12 cellular contexts compared by ENCODE assay signal in the genomic region with DNA sequence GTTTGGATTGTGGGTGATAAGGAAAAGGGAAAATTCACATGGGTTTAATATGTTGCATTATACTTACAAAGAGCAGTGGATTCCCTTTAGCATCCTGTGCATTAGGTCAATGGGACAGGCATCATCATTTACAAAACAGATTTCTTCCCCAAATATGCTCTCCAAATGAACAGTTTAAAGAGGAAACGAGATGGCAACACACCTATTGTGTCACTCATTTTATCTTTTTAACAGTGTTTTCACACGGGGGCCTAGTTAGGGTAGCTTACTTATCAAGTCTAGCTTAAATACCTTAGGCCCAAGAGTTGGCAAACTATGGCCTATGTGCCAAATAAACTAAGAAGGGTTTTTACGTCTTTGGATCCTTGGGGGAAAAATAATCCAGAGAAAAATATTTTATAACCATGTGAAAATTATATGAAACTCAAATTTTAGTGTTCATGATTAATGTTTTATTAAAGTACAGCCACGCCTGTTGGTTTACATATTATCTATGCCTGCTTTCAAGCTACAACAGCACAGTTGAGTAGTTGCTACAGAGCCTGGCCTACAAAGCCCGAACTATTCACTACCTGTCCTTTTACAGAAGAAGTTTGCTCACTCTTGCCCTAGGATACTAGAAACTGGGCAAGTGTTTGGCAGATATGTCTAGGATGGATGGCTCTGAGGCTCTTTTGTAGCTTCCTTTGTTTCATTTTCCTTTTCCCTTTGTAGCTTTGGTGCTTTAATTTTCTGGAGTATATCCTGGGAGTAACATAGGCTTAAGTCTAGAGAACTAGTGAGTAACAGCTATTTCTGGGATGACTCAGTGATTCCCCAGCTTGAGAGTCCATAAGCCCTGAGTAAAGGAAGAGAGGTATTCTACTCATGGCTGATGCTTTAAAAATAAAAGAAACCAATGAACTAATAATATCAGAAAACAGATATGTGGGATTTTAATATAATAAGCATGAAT. TPM values are rescaled to one million over a fixed set of nuclear protein-coding genes. Genes with fewer than 3 reads are reported as not detected.
A peak's percentile ranks its signal among the peaks of the same experiment; 100 is the strongest.
DNase-seq lines count a peak whose midpoint lies in the region; ATAC-seq, FAIRE-seq and TF ChIP-seq lines count a peak whose summit lies in the region.
"Had no signal": no experiment of that assay in that cellular context is flagged by ENCODE, and none has a peak within 500 bp of the region (broad histone marks: within the 10 kb centered on the region; RNA-seq: fewer than 3 reads in every experiment).

No MANE protein-coding gene starts in this region.

- no peaks in the 10 kb centered on the region for H3K27me3 Mint-ChIP-seq in T-helper 17 cell

- no peak overlapping the region for H3K4me3 ChIP-seq in esophagus squamous epithelium
- H3K4me3 ChIP-seq in retinal pigment epithelial cell (ENCODE audit: low read length), result no peak overlapping the region
- H3K4me3 ChIP-seq: prostate gland had no signal

- no peaks in the 10 kb centered on the region for H3K36me3 ChIP-seq in esophagus squamous epithelium
- H3K36me3 ChIP-seq: prostate gland had no signal

- DNase-seq in GM12891 (ENCODE audit: insufficient read length, low spot score) (no peak), RCC 7860 (ENCODE audit: low spot score) (peak; percentile 78), esophagus squamous epithelium (lab: John Stamatoyannopoulos, UW) (no peak), retinal pigment epithelial cell (ENCODE audit: low read depth) (peak; percentile 43), NCI-H1694 (lab: John Stamatoyannopoulos, UW) (no peak), T-helper 17 cell (no peak), NCI-H146 treated with DMSO at 0.1 percent for 48 hours (lab: John Stamatoyannopoulos, UW; ENCODE audit: unreplicated experiment) (no peak)
- no peak for DNase-seq in activated CD4-positive, CD25-positive, alpha-beta regulatory T cell (lab: John Stamatoyannopoulos, UW)
- DNase-seq: activated T-cell treated with anti-CD3 and anti-CD28 coated beads, Interleukin-2, amount 50 U/mL, for 72 hours had no signal

- H3K36me3 Mint-ChIP-seq in T-helper 17 cell (ENCODE audit: low read depth), result peaks cover 3% of the 10 kb centered on the region

- TF ChIP-seq CTCF in esophagus squamous epithelium (IDR thresholded peaks at IDR 0.05) (no peak), retinal pigment epithelial cell (conservative IDR thresholded peaks at IDR 0.05; ENCODE audit: low read depth, low read length) (no peak)

- H3K9me3 ChIP-seq in esophagus squamous epithelium, result no peaks in the 10 kb centered on the region
- H3K9me3 ChIP-seq in T-helper 17 cell (ENCODE audit: control insufficient read depth, low read length, poor library complexity, severe bottlenecking), result no peaks in the 10 kb centered on the region
- H3K9me3 ChIP-seq: prostate gland had no signal

- H3K4me1 ChIP-seq in esophagus squamous epithelium, result peaks cover 0 to 51% (median 16%) of the 10 kb centered on the region in 3 donors

- FAIRE-seq in GM12891 (lab: Jason Lieb, UNC) (peak; percentile 33), RCC 7860 (lab: Jason Lieb, UNC) (peak; percentile 95)
- FAIRE-seq: H1 had no signal

- intact Hi-C loops in esophagus squamous epithelium (cut with DNase I), result no loop called here

- H3K4me1 Mint-ChIP-seq in T-helper 17 cell, result peaks cover 24% of the 10 kb centered on the region

- H3K27ac Mint-ChIP-seq in T-helper 17 cell, result no peak overlapping the region
- H3K27ac Mint-ChIP-seq: activated T-cell treated with anti-CD3 and anti-CD28 coated beads, Interleukin-2, amount 50 U/mL, for 72 hours had no signal

- peak overlapping the region; percentile 36 to 70 (median 50) for H3K27ac ChIP-seq in esophagus squamous epithelium
- H3K27ac ChIP-seq: KMS-11, prostate gland had no signal

- no peak overlapping the region for H3K4me3 Mint-ChIP-seq in T-helper 17 cell
- H3K4me3 Mint-ChIP-seq: activated T-cell treated with anti-CD3 and anti-CD28 coated beads, Interleukin-2, amount 50 U/mL, for 72 hours had no signal

- no peak for ATAC-seq in T-helper 17 cell

- WGBS in esophagus squamous epithelium, 2 donors, result 28 to 40% methylated on average over 5 of the region's 5 CpGs

- no peaks in the 10 kb centered on the region for H3K27me3 ChIP-seq in esophagus squamous epithelium

- TF ChIP-seq POLR2A in GM12891 (IDR thresholded peaks at IDR 0.05; ENCODE audit: low read depth, low read length) (no peak), esophagus squamous epithelium (IDR thresholded peaks at IDR 0.05) (no peak)

TF ChIP-seq in GM12891, 5 proteins besides CTCF, POLR2A, EP300 and RAD21:
- TF ChIP-seq TAF1 (IDR thresholded peaks at IDR 0.05; ENCODE audit: low read depth, low read length) (no peak), SPI1 (IDR thresholded peaks at IDR 0.05; ENCODE audit: low read depth, low read length) (no peak), POLR2AphosphoS5 (IDR thresholded peaks at IDR 0.05; ENCODE audit: low read depth, low read length) (no peak), PAX5 (IDR thresholded peaks at IDR 0.05; ENCODE audit: insufficient read depth, low read length, severe bottlenecking) (no peak), POU2F2 (IDR thresholded peaks at IDR 0.05; ENCODE audit: low read depth, low read length) (no peak)

RNA-seq across cellular contexts. Expression of gene NUP93, which starts 12.4 kb away (rescaled TPM):
- polyA plus RNA-seq in GM12891 (2012; ENCODE audit: low read depth, missing spikeins), result 59.1 TPM
- 10 to 100 TPM; 38.2 to 46.5 (median 41.2) TPM for total RNA-seq in esophagus squamous epithelium
- 10 to 100 TPM; 59.0 to 59.1 TPM for total RNA-seq in T-helper 17 cell

Comparison
In these comparisons a context has a peak if more than half of its experiments do, and no peak if none do; other contexts are left out.
1. DNase-seq: peak in RCC 7860 (single experiment) and retinal pigment epithelial cell (single experiment); none in GM12891 (single experiment), esophagus squamous epithelium (single experiment), NCI-H1694 (single experiment), T-helper 17 cell (0 of 3), activated CD4-positive, CD25-positive, alpha-beta regulatory T cell (0 of 4) and NCI-H146 treated with DMSO at 0.1 percent for 48 hours (single experiment).